ENCODE assay signal across 8 cellular contexts in genomic region chr5:4773827-4774317, GRCh38.
"Had no signal": no experiment of that assay in that cellular context is flagged by ENCODE, and none has a peak within 500 bp of the region (broad histone marks: within the 10 kb centered on the region; RNA-seq: fewer than 3 reads in every experiment).

No MANE protein-coding gene starts in this region.

- H3K27ac ChIP-seq: GM23248, HL-60 had no signal

- ATAC-seq: HCT116, HepG2 had no signal

- H2AFZ ChIP-seq: GM23248 had no signal

- DNase-seq: GM23248, GOT3, H7, HFFc6 had no signal

- H3K4me3 ChIP-seq: GM23248, HAP-1 had no signal

- H3K9ac ChIP-seq: GM23248 had no signal

- H3K4me1 ChIP-seq: HAP-1 had no signal

- H3K9me3 ChIP-seq: HAP-1 had no signal

- H3K36me3 ChIP-seq: HAP-1 had no signal
